28 cellular contexts compared by ENCODE assay signal in the genomic region with DNA sequence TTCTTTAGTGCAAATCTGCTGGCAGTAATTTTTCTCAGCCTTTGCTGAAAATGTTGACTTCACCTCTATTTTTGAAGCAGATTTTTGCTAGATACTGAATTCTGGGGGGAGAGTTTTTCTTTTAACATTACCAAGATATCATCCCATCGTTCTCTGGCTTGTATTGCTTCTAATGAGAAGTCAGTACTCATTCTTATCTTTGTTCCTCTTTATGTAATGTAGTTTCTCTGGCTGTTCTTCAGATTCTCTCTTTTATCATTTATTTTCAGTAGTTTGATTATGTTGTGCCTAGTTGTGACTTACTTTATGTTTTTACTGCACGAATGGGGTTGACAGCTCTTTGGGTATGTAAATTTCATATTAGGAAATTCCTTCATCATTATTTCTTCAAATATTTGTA.
"Had no signal": no experiment of that assay in that cellular context is flagged by ENCODE, and none has a peak within 500 bp of the region (broad histone marks: within the 10 kb centered on the region; RNA-seq: fewer than 3 reads in every experiment).

No MANE protein-coding gene starts in this region.

- H3K4me1 ChIP-seq: parathyroid adenoma, psoas muscle, spleen, stomach, tibial nerve, upper lobe of left lung, vagina had no signal

- DNase-seq: naive thymus-derived CD8-positive, alpha-beta T cell; nephron progenitor cell; nucleus accumbens; ovary; posterior cingulate gyrus; psoas muscle; right cardiac atrium; spleen; stimulated activated CD4-positive, alpha-beta T cell treated with anti-CD3 and anti-CD28 coated beads, Interleukin-12 subunit alpha, Interleukin-12 subunit beta, amount 100 ng/mL, for 4 hours; stimulated activated CD4-positive, alpha-beta T cell treated with anti-CD3 and anti-CD28 coated beads, Interleukin-1b, Interleukin-23, amount 100 ng/mL, for 48 hours; stimulated activated CD4-positive, alpha-beta T cell treated with anti-CD3 and anti-CD28 coated beads, Interleukin-4, amount 100 ng/mL, for 1 hour; stimulated activated CD4-positive, alpha-beta T cell treated with anti-CD3 and anti-CD28 coated beads, Interleukin-4, amount 100 ng/mL, for 4 hours; stimulated activated CD8-positive, alpha-beta memory T cell treated with anti-CD3 and anti-CD28 coated beads, Interleukin-4, amount 100 ng/mL, for 48 hours; stimulated activated naive CD4-positive, alpha-beta T cell; stomach; thyroid gland; trophoblast cell; upper lobe of left lung had no signal

- H3K27me3 ChIP-seq: neutrophil, ovary, spleen, stomach, thyroid gland, tibial nerve, upper lobe of left lung, vagina had no signal

- ATAC-seq: naive thymus-derived CD8-positive, alpha-beta T cell; natural killer cell treated with Interleukin-12 subunit alpha and Interleukin-12 subunit beta and Interleukin-15 and Interleukin-18, amount 100 ng/mL, for 72 hours; psoas muscle; right cardiac atrium; sciatic nerve; stimulated activated memory B cell treated with anti-CD40 and anti-IgM and Interleukin-4, amounts not matched to agents 10 μg/mL and 1 μg/mL and 100 μg/mL, for 72 hours had no signal

- H3K36me3 ChIP-seq: neutrophil, ovary, spleen, stomach, thoracic aorta, thyroid gland, tibial nerve, upper lobe of left lung, vagina had no signal

- H3K9ac ChIP-seq: parathyroid adenoma had no signal

- H3K4me2 ChIP-seq: smooth muscle cell had no signal

- H3K27ac ChIP-seq: neutrophil, ovary, parathyroid adenoma, psoas muscle, skin epidermis, spleen, stomach, thoracic aorta, tibial nerve, upper lobe of left lung, vagina had no signal

- H2AFZ ChIP-seq: parathyroid adenoma had no signal

- H3K9me3 ChIP-seq: neutrophil, ovary, psoas muscle, stomach, thoracic aorta, thyroid gland, tibial nerve, upper lobe of left lung, vagina had no signal

- H3K4me3 ChIP-seq: ovary, psoas muscle, skin epidermis, smooth muscle cell, spleen, stomach, thoracic aorta, thyroid gland, tibial nerve, upper lobe of left lung, vagina had no signal

- H3K79me2 ChIP-seq: parathyroid adenoma had no signal
